8 cellular contexts compared by ENCODE assay signal in genomic region chr1:1273535-1274298, GRCh38.
A peak's percentile ranks its signal among the peaks of the same experiment; 100 is the strongest.
DNase-seq lines count a peak whose midpoint lies in the region; ATAC-seq lines count a peak whose summit lies in the region.

Gene UBE2J2, minus strand, starts transcription at chr1:1273854. Its CDS starts 5,862 bp downstream, at chr1:1267992.

- DNase-seq in NCI-H1436 (lab: John Stamatoyannopoulos, UW) = peak; percentile 87
- no peak for DNase-seq in NCI-H1436 treated with DMSO at 0.1 percent for 48 hours (lab: John Stamatoyannopoulos, UW)
- DNase-seq in NCI-H226 = peak; percentile 76
- DNase-seq in activated CD4-positive, CD25-positive, alpha-beta regulatory T cell (lab: John Stamatoyannopoulos, UW) = peak; percentile 88 to 95 (median 91)
- DNase-seq in caudate nucleus (lab: John Stamatoyannopoulos, UW) = peak; percentile 21 to 97 (median 90)
- DNase-seq in iris pigment epithelial cell (ENCODE audit: low read depth) = peak; percentile 92
- DNase-seq in stimulated activated CD4-positive, alpha-beta T cell treated with anti-CD3 and anti-CD28 coated beads, Interleukin-12 subunit alpha, Interleukin-12 subunit beta, amount 100 ng/mL, for 24 hours (ENCODE audit: low read depth in 2 of 2) = peak; percentile 90 to 95

- H3K27ac ChIP-seq in caudate nucleus (ENCODE audit: low read depth, low read length) = peak within 1 kb of the TSS; percentile 73

- peak; percentile 66 for ATAC-seq in HG03095 (IDR thresholded peaks at IDR 0.05; ENCODE audit: unreplicated experiment)
